In genomic region chr5:140347382-140347781, GRCh38 we compare ENCODE assay signal across 1 cellular context.
TF ChIP-seq lines count a peak whose summit lies in the region.

No MANE protein-coding gene starts in this region.

TF ChIP-seq in neural cell, 6 proteins besides CTCF, POLR2A, EP300 and RAD21 (continued from another document):
- TF ChIP-seq REST (IDR thresholded peaks at IDR 0.05; ENCODE audit: borderline replicate concordance): no peak
TF ChIP-seq in neural cell: peak in this region for 0.
